ENCODE assay signal across 16 cellular contexts in genomic region chr22:26318975-26319374, GRCh38.
DNase-seq lines count a peak whose midpoint lies in the region; ATAC-seq and TF ChIP-seq lines count a peak whose summit lies in the region.
"Had no signal": no experiment of that assay in that cellular context is flagged by ENCODE, and none has a peak within 500 bp of the region (broad histone marks: within the 10 kb centered on the region; RNA-seq: fewer than 3 reads in every experiment).

No MANE protein-coding gene starts in this region.

- H3F3A ChIP-seq in GM23248 (ENCODE audit: insufficient read depth): peaks cover 37% of the 10 kb centered on the region

- 34 to 40% methylated on average over 6 of the region's 6 CpGs for WGBS in GM23248 (ENCODE audit: low coverage in 1 of 2, low lambda C conversion rate in 2 of 2, missing lambda C conversion rate in 2 of 2), 2 experiments

- H3K4me2 ChIP-seq in GM23248 (ENCODE audit: unreplicated experiment): peak overlapping the region; percentile 20

- H3K36me3 ChIP-seq in GM23248 (ENCODE audit: low read depth) (no peaks in the 10 kb centered on the region), RWPE2 (ENCODE audit: low read depth) (no peaks in the 10 kb centered on the region)
- no peaks in the 10 kb centered on the region for H3K36me3 ChIP-seq in CD4-positive, alpha-beta memory T cell (ENCODE audit: insufficient read depth, low read length)
- H3K36me3 ChIP-seq: HAP-1, left ventricle myocardium inferior had no signal

- no peak overlapping the region for H3K9ac ChIP-seq in GM23248

- H3K4me1 ChIP-seq in GM23248 (ENCODE audit: insufficient read depth) (peaks cover 38% of the 10 kb centered on the region), RWPE2 (ENCODE audit: insufficient read depth, poor library complexity, severe bottlenecking) (peaks cover 14% of the 10 kb centered on the region)
- no peaks in the 10 kb centered on the region for H3K4me1 ChIP-seq in CD4-positive, alpha-beta memory T cell (ENCODE audit: insufficient read depth, low read length)
- H3K4me1 ChIP-seq: HAP-1 had no signal

- in situ Hi-C loops in GM23248 (cut with MboI): loop anchor here (25.0 kb wide), 1 partner anchor 107 kb away; no protein-coding TSS in a partner anchor
- in situ Hi-C loops in G401 (cut with HindIII; ENCODE audit: low sequenced_read_pairs): no loop called here

- ATAC-seq in RWPE2 (ENCODE audit: low read depth): peak; percentile 53
- ATAC-seq: stimulated activated memory B cell treated with anti-CD40 and anti-IgM and Interleukin-4, amounts not matched to agents 10 μg/mL and 1 μg/mL and 100 μg/mL, for 72 hours had no signal

- no peaks in the 10 kb centered on the region for H3K4me1 Mint-ChIP-seq in CD4-positive, alpha-beta memory T cell
- H3K4me1 Mint-ChIP-seq: stimulated activated memory B cell treated with anti-CD40 and anti-IgM and Interleukin-4, amounts not matched to agents 10 μg/mL and 1 μg/mL and 100 μg/mL, for 72 hours had no signal

- H2AFZ ChIP-seq in GM23248: peak overlapping the region; percentile 1; the same call in 1 of the 2 replicates

- H3K27ac ChIP-seq in GM23248 (peak overlapping the region; percentile 48), RWPE2 (ENCODE audit: poor library complexity, severe bottlenecking) (no peak overlapping the region)
- H3K27ac ChIP-seq in CD4-positive, alpha-beta memory T cell (ENCODE audit: low read depth, low read length): no peak overlapping the region
- H3K27ac ChIP-seq: coronary artery, left ventricle myocardium inferior had no signal

- H4K20me1 ChIP-seq in GM23248 (ENCODE audit: insufficient read depth): no peaks in the 10 kb centered on the region

- H3K9me2 ChIP-seq in GM23248 (ENCODE audit: insufficient read depth): no peaks in the 10 kb centered on the region

- CTCF ChIA-PET in CD4-positive, alpha-beta memory T cell (lab: Charles Lee; ENCODE audit: partially characterized antibody): no interaction called here

- no peak overlapping the region for H3K4me3 Mint-ChIP-seq in CD4-positive, alpha-beta memory T cell
- H3K4me3 Mint-ChIP-seq: stimulated activated memory B cell treated with anti-CD40 and anti-IgM and Interleukin-4, amounts not matched to agents 10 μg/mL and 1 μg/mL and 100 μg/mL, for 72 hours had no signal

- intact Hi-C loops in CD4-positive, alpha-beta memory T cell (cut with micrococcal nuclease): no loop called here

- H3K4me3 ChIP-seq in GM23248 (no peak overlapping the region), RWPE2 (ENCODE audit: severe bottlenecking) (no peak overlapping the region), fibroblast of the aortic adventitia (ENCODE audit: low read depth, low read length) (no peak overlapping the region)
- H3K4me3 ChIP-seq in CD4-positive, alpha-beta memory T cell (ENCODE audit: low read length in 2 of 2): no peak overlapping the region
- H3K4me3 ChIP-seq: coronary artery, HAP-1, left ventricle myocardium inferior had no signal

- no peak overlapping the region for H3K27ac Mint-ChIP-seq in CD4-positive, alpha-beta memory T cell
- H3K27ac Mint-ChIP-seq: stimulated activated memory B cell treated with anti-CD40 and anti-IgM and Interleukin-4, amounts not matched to agents 10 μg/mL and 1 μg/mL and 100 μg/mL, for 72 hours had no signal

- H3K9me3 ChIP-seq in GM23248 (ENCODE audit: low read depth) (no peaks in the 10 kb centered on the region), RWPE2 (ENCODE audit: severe bottlenecking) (no peaks in the 10 kb centered on the region)
- no peaks in the 10 kb centered on the region for H3K9me3 ChIP-seq in CD4-positive, alpha-beta memory T cell (ENCODE audit: control insufficient read depth in 1 of 2, low read length in 2 of 2)
- H3K9me3 ChIP-seq: HAP-1, left ventricle myocardium inferior had no signal

- H3K9me3 Mint-ChIP-seq in CD4-positive, alpha-beta memory T cell: peaks cover 0 to 2% (median 0%) of the 10 kb centered on the region in 8 donors

- peaks cover 6 to 21% of the 10 kb centered on the region in 2 donors for H3K27me3 Mint-ChIP-seq in CD4-positive, alpha-beta memory T cell

- peak; percentile 28 for DNase-seq in DMS114 treated with DMSO at 0.1 percent for 48 hours (lab: John Stamatoyannopoulos, UW; ENCODE audit: unreplicated experiment)
- peak; percentile 88 for DNase-seq in GM23248
- DNase-seq in RWPE2 (ENCODE audit: low spot score): no peak
- DNase-seq in fibroblast of the aortic adventitia (ENCODE audit: low read depth): peak; percentile 35
- DNase-seq in CD4-positive, alpha-beta memory T cell: no peak
- DNase-seq in NK-92 (lab: John Stamatoyannopoulos, UW; ENCODE audit: unreplicated experiment): no peak
- DNase-seq in G401 (ENCODE audit: low spot score): no peak
- no peak for DNase-seq in NCI-H1105 treated with DMSO at 0.1 percent for 48 hours (lab: John Stamatoyannopoulos, UW)
- DNase-seq: activated CD4-positive, alpha-beta T cell treated with anti-CD3 and anti-CD28 coated beads, Interleukin-2, amount 50 U/mL, for 1 hour; activated gamma-delta T cell treated with Interleukin-2 at 50 U/mL for 16 hours; left ventricle myocardium inferior; NCI-H524 treated with DMSO at 0.1 percent for 48 hours; stimulated activated CD4-positive, alpha-beta T cell treated with anti-CD3 and anti-CD28 coated beads, Interleukin-15, amount 100 ng/mL, for 24 hours had no signal

- H3K79me2 ChIP-seq in GM23248 (ENCODE audit: insufficient read depth): no peaks in the 10 kb centered on the region

- peak; percentile 50 for TF ChIP-seq CTCF in RWPE2 (IDR thresholded peaks at IDR 0.05; ENCODE audit: poor library complexity, severe bottlenecking)
- peak; percentile 20 for TF ChIP-seq CTCF in fibroblast of the aortic adventitia (IDR thresholded peaks at IDR 0.05; ENCODE audit: insufficient read depth, low read length)

- POLR2A ChIA-PET in CD4-positive, alpha-beta memory T cell (lab: Charles Lee; ENCODE audit: partially characterized antibody): no interaction called here

- no peaks in the 10 kb centered on the region for H3K36me3 Mint-ChIP-seq in CD4-positive, alpha-beta memory T cell
- H3K36me3 Mint-ChIP-seq: stimulated activated memory B cell treated with anti-CD40 and anti-IgM and Interleukin-4, amounts not matched to agents 10 μg/mL and 1 μg/mL and 100 μg/mL, for 72 hours had no signal

- no peaks in the 10 kb centered on the region; the same call in 1 of the 2 replicates for H3K27me3 ChIP-seq in GM23248 (replicated peaks; ENCODE audit: insufficient read depth)
- H3K27me3 ChIP-seq in RWPE2 (ENCODE audit: insufficient read depth, poor library complexity, severe bottlenecking): no peaks in the 10 kb centered on the region
- H3K27me3 ChIP-seq in CD4-positive, alpha-beta memory T cell (ENCODE audit: insufficient read depth, low read length): no peaks in the 10 kb centered on the region

Comparison
In these comparisons a context has a peak if more than half of its experiments do, and no peak if none do; other contexts are left out.
1. DNase-seq: peak in DMS114 treated with DMSO at 0.1 percent for 48 hours (single experiment), GM23248 (single experiment) and fibroblast of the aortic adventitia (single experiment); none in RWPE2 (single experiment), CD4-positive, alpha-beta memory T cell (0 of 5), NK-92 (single experiment), G401 (single experiment) and NCI-H1105 treated with DMSO at 0.1 percent for 48 hours (single experiment).